Comparison of ENCODE assay signal across 23 cellular contexts in genomic region chr6:32815115-32815514, GRCh38. TPM values are rescaled to one million over a fixed set of nuclear protein-coding genes. Genes with fewer than 3 reads are reported as not detected.
DNase-seq lines count a peak whose midpoint lies in the region; ATAC-seq and TF ChIP-seq lines count a peak whose summit lies in the region.
"Had no signal": no experiment of that assay in that cellular context is flagged by ENCODE, and none has a peak within 500 bp of the region (broad histone marks: within the 10 kb centered on the region; RNA-seq: fewer than 3 reads in every experiment).

No MANE protein-coding gene starts in this region.

- peaks cover 19% of the 10 kb centered on the region for H3K4me1 Mint-ChIP-seq in stimulated activated naive CD8-positive, alpha-beta T cell treated with anti-CD3 and anti-CD28 coated beads, Interleukin-15, Interleukin-2, amounts not matched to agents 100 ng/mL and 50 ng/mL, for 24 hours (ENCODE audit: low read depth)
- peaks cover 7% of the 10 kb centered on the region for H3K4me1 Mint-ChIP-seq in activated CD4-positive, alpha-beta T cell treated with anti-CD3 and anti-CD28 coated beads, Interleukin-2, amount 10 ng/mL, durations not matched to agents 7 days and 5 days
- H3K4me1 Mint-ChIP-seq: CD4-positive, alpha-beta memory T cell; WTC11 had no signal

- H3K4me3 Mint-ChIP-seq in stimulated activated naive CD8-positive, alpha-beta T cell treated with anti-CD3 and anti-CD28 coated beads, Interleukin-15, Interleukin-2, amounts not matched to agents 100 ng/mL and 50 ng/mL, for 24 hours, result peak overlapping the region; percentile 66
- H3K4me3 Mint-ChIP-seq in activated CD4-positive, alpha-beta T cell treated with anti-CD3 and anti-CD28 coated beads, Interleukin-2, amount 10 ng/mL, durations not matched to agents 7 days and 5 days, result no peak overlapping the region
- H3K4me3 Mint-ChIP-seq: activated CD8-positive, alpha-beta memory T cell treated with anti-CD3 and anti-CD28 coated beads, Interleukin-2, amount 10 ng/mL, durations not matched to agents 7 days and 5 days; CD4-positive, alpha-beta memory T cell; dendritic cell treated with granulocyte-macrophage colony-stimulating factor and Interleukin-4, amounts not matched to agents 40 ng/mL and 50 ng/mL, for 4 days; natural killer cell treated with Interleukin-12 subunit alpha and Interleukin-12 subunit beta and Interleukin-15 and Interleukin-18, amount 100 ng/mL, for 72 hours; WTC11 had no signal

- POLR2A ChIA-PET in activated CD4-positive, alpha-beta T cell treated with anti-CD3 and anti-CD28 coated beads, Interleukin-2, amount 10 ng/mL, durations not matched to agents 7 days and 5 days (lab: Charles Lee), result no interaction called here

- H3K9me3 ChIP-seq in mononuclear cell (ENCODE audit: low read depth, low read length), result no peaks in the 10 kb centered on the region
- H3K9me3 ChIP-seq: A549, tibial nerve had no signal

- no peaks in the 10 kb centered on the region for H3K4me1 ChIP-seq in mononuclear cell (ENCODE audit: insufficient read depth, low read length)

- H3K4me3 ChIP-seq in cardiac fibroblast (replicated peaks in 1 of 2; ENCODE audit: low read depth in 2 of 2, low read length in 2 of 2) (no peak overlapping the region), mononuclear cell (ENCODE audit: low read length) (peak overlapping the region; percentile 46)
- H3K4me3 ChIP-seq: A549 had no signal

- no peak for TF ChIP-seq CTCF in cardiac fibroblast (IDR thresholded peaks at IDR 0.05; ENCODE audit: low read depth, low read length)

- H3K27me3 ChIP-seq in mononuclear cell (ENCODE audit: insufficient read depth, low read length), result no peaks in the 10 kb centered on the region
- H3K27me3 ChIP-seq: tibial nerve had no signal

- CTCF ChIA-PET in activated CD4-positive, alpha-beta T cell treated with anti-CD3 and anti-CD28 coated beads, Interleukin-2, amount 10 ng/mL, durations not matched to agents 7 days and 5 days (lab: Charles Lee), result interaction anchor here (1.0 to 1.2 kb wide), 2 partner anchors 23 to 24 kb away, joined by 3 to 4 read pairs; partner anchors contain the start of gene TAP2

- no peaks in the 10 kb centered on the region for H3K27me3 Mint-ChIP-seq in stimulated activated naive CD8-positive, alpha-beta T cell treated with anti-CD3 and anti-CD28 coated beads, Interleukin-15, Interleukin-2, amounts not matched to agents 100 ng/mL and 50 ng/mL, for 24 hours
- H3K27me3 Mint-ChIP-seq in activated CD4-positive, alpha-beta T cell treated with anti-CD3 and anti-CD28 coated beads, Interleukin-2, amount 10 ng/mL, durations not matched to agents 7 days and 5 days, result no peaks in the 10 kb centered on the region
- H3K27me3 Mint-ChIP-seq: activated CD8-positive, alpha-beta memory T cell treated with anti-CD3 and anti-CD28 coated beads, Interleukin-2, amount 10 ng/mL, durations not matched to agents 7 days and 5 days; natural killer cell treated with Interleukin-12 subunit alpha and Interleukin-12 subunit beta and Interleukin-15 and Interleukin-18, amount 100 ng/mL, for 72 hours had no signal

- peak overlapping the region; percentile 69 for H3K27ac Mint-ChIP-seq in stimulated activated naive CD8-positive, alpha-beta T cell treated with anti-CD3 and anti-CD28 coated beads, Interleukin-15, Interleukin-2, amounts not matched to agents 100 ng/mL and 50 ng/mL, for 24 hours
- no peak overlapping the region for H3K27ac Mint-ChIP-seq in activated CD4-positive, alpha-beta T cell treated with anti-CD3 and anti-CD28 coated beads, Interleukin-2, amount 10 ng/mL, durations not matched to agents 7 days and 5 days
- H3K27ac Mint-ChIP-seq: activated CD8-positive, alpha-beta memory T cell treated with anti-CD3 and anti-CD28 coated beads, Interleukin-2, amount 10 ng/mL, durations not matched to agents 7 days and 5 days; dendritic cell treated with granulocyte-macrophage colony-stimulating factor and Interleukin-4, amounts not matched to agents 40 ng/mL and 50 ng/mL, for 4 days; natural killer cell treated with Interleukin-12 subunit alpha and Interleukin-12 subunit beta and Interleukin-15 and Interleukin-18, amount 100 ng/mL, for 72 hours; WTC11 had no signal

- no peak for ATAC-seq in stimulated activated naive CD8-positive, alpha-beta T cell treated with anti-CD3 and anti-CD28 coated beads, Interleukin-15, Interleukin-2, amounts not matched to agents 100 U/mL and 50 U/mL, for 24 hours
- ATAC-seq in GM18502 (IDR thresholded peaks at IDR 0.05; ENCODE audit: poor library complexity, unreplicated experiment), result no peak
- ATAC-seq: A549; activated CD8-positive, alpha-beta memory T cell treated with anti-CD3 and anti-CD28 coated beads, Interleukin-2, amount 10 ng/mL, durations not matched to agents 7 days and 5 days; esophagus mucosa; HCT116; natural killer cell treated with Interleukin-12 subunit alpha and Interleukin-12 subunit beta and Interleukin-15 and Interleukin-18, amount 100 ng/mL, for 72 hours; WTC11 had no signal

- H3K9me3 Mint-ChIP-seq in stimulated activated naive CD8-positive, alpha-beta T cell treated with anti-CD3 and anti-CD28 coated beads, Interleukin-15, Interleukin-2, amounts not matched to agents 100 ng/mL and 50 ng/mL, for 24 hours, result no peaks in the 10 kb centered on the region
- H3K9me3 Mint-ChIP-seq in activated CD4-positive, alpha-beta T cell treated with anti-CD3 and anti-CD28 coated beads, Interleukin-2, amount 10 ng/mL, durations not matched to agents 7 days and 5 days, result no peaks in the 10 kb centered on the region
- H3K9me3 Mint-ChIP-seq: CD4-positive, alpha-beta memory T cell; dendritic cell treated with granulocyte-macrophage colony-stimulating factor and Interleukin-4, amounts not matched to agents 40 ng/mL and 50 ng/mL, for 4 days; natural killer cell treated with Interleukin-12 subunit alpha and Interleukin-12 subunit beta and Interleukin-15 and Interleukin-18, amount 100 ng/mL, for 72 hours; WTC11 had no signal

- no peaks in the 10 kb centered on the region for H3K36me3 Mint-ChIP-seq in stimulated activated naive CD8-positive, alpha-beta T cell treated with anti-CD3 and anti-CD28 coated beads, Interleukin-15, Interleukin-2, amounts not matched to agents 100 ng/mL and 50 ng/mL, for 24 hours (ENCODE audit: low read depth)
- no peaks in the 10 kb centered on the region for H3K36me3 Mint-ChIP-seq in activated CD4-positive, alpha-beta T cell treated with anti-CD3 and anti-CD28 coated beads, Interleukin-2, amount 10 ng/mL, durations not matched to agents 7 days and 5 days (ENCODE audit: low read depth)
- H3K36me3 Mint-ChIP-seq: activated CD8-positive, alpha-beta memory T cell treated with anti-CD3 and anti-CD28 coated beads, Interleukin-2, amount 10 ng/mL, durations not matched to agents 7 days and 5 days; natural killer cell treated with Interleukin-12 subunit alpha and Interleukin-12 subunit beta and Interleukin-15 and Interleukin-18, amount 100 ng/mL, for 72 hours; WTC11 had no signal

- DNase-seq in stimulated activated naive CD8-positive, alpha-beta T cell treated with anti-CD3 and anti-CD28 coated beads, Interleukin-15, Interleukin-2, amounts not matched to agents 100 U/mL and 50 U/mL, for 24 hours, result no peak
- DNase-seq in cardiac fibroblast (ENCODE audit: low read depth in 2 of 2) (peak; percentile 11 to 63), AML-193 (lab: John Stamatoyannopoulos, UW) (no peak), GOT3 (lab: John Stamatoyannopoulos, UW) (no peak)
- DNase-seq in activated CD4-positive, alpha-beta T cell treated with anti-CD3 and anti-CD28 coated beads, Interleukin-2, amount 10 ng/mL, durations not matched to agents 7 days and 5 days, result no peak
- DNase-seq: activated CD8-positive, alpha-beta memory T cell treated with anti-CD3 and anti-CD28 coated beads, Interleukin-2, amount 10 ng/mL, durations not matched to agents 7 days and 5 days; activated effector memory CD4-positive, alpha-beta T cell treated with anti-CD3 and anti-CD28 coated beads, Interleukin-2, amount 50 U/mL, for 16 hours; aorta; CD4-positive, alpha-beta memory T cell; EL; NCI-H69; stimulated activated CD4-positive, alpha-beta T cell treated with anti-CD3 and anti-CD28 coated beads, Interleukin-2, amount 100 ng/mL, for 24 hours; T-helper 1 cell had no signal

RNA-seq across cellular contexts. Expression of gene HLA-DOB, which starts 1.7 kb away (rescaled TPM):
- 6.6 TPM for total RNA-seq in mononuclear cell
- total RNA-seq in activated CD4-positive, alpha-beta T cell treated with anti-CD3 and anti-CD28 coated beads, Interleukin-2, amount 10 ng/mL, durations not matched to agents 7 days and 5 days, result 1 to 10 TPM; 2.4 to 2.9 TPM

RNA-seq across cellular contexts. Expression of gene TAP2, which starts 23.4 kb away (rescaled TPM):
- total RNA-seq in mononuclear cell, result 45.0 TPM
- 100 to 1,000 TPM; 332 to 337 TPM for total RNA-seq in activated CD4-positive, alpha-beta T cell treated with anti-CD3 and anti-CD28 coated beads, Interleukin-2, amount 10 ng/mL, durations not matched to agents 7 days and 5 days

RNA-seq across cellular contexts. Expression of gene PSMB8, which starts 28.7 kb away (rescaled TPM):
- total RNA-seq in mononuclear cell, result 81.4 TPM
- total RNA-seq in activated CD4-positive, alpha-beta T cell treated with anti-CD3 and anti-CD28 coated beads, Interleukin-2, amount 10 ng/mL, durations not matched to agents 7 days and 5 days, result 100 to 1,000 TPM; 307 to 379 TPM

RNA-seq across cellular contexts. Expression of gene TAP1, which starts 38.4 kb away (rescaled TPM):
- total RNA-seq in mononuclear cell, result 67.2 TPM
- 100 to 1,000 TPM; 396 to 441 TPM for total RNA-seq in activated CD4-positive, alpha-beta T cell treated with anti-CD3 and anti-CD28 coated beads, Interleukin-2, amount 10 ng/mL, durations not matched to agents 7 days and 5 days

RNA-seq across cellular contexts. Expression of gene PSMB9, which starts 38.9 kb away (rescaled TPM):
- total RNA-seq in mononuclear cell, result 18.7 TPM
- total RNA-seq in activated CD4-positive, alpha-beta T cell treated with anti-CD3 and anti-CD28 coated beads, Interleukin-2, amount 10 ng/mL, durations not matched to agents 7 days and 5 days, result 100 to 1,000 TPM; 329 to 391 TPM

Comparison
In these comparisons a context has a peak if more than half of its experiments do, and no peak if none do; other contexts are left out.
1. DNase-seq: peak in cardiac fibroblast (2 of 2); none in stimulated activated naive CD8-positive, alpha-beta T cell treated with anti-CD3 and anti-CD28 coated beads, Interleukin-15, Interleukin-2, amounts not matched to agents 100 U/mL and 50 U/mL, for 24 hours (single experiment), AML-193 (0 of 2), GOT3 (single experiment) and activated CD4-positive, alpha-beta T cell treated with anti-CD3 and anti-CD28 coated beads, Interleukin-2, amount 10 ng/mL, durations not matched to agents 7 days and 5 days (single experiment).